Comparison of ENCODE assay signal across 1 cellular context in genomic region chr11:12802418-12803085, GRCh38.
A peak's percentile ranks its signal among the peaks of the same experiment; 100 is the strongest.
TF ChIP-seq lines count a peak whose summit lies in the region.

No MANE protein-coding gene starts in this region.

TF ChIP-seq in HEK293, 187 proteins besides CTCF, POLR2A, EP300 and RAD21 (continued from another document):
- TF ChIP-seq ZNF785 (tag by site-specific recombination; IDR thresholded peaks at IDR 0.05) (no peak), ZBTB48 (tag by site-specific recombination; IDR thresholded peaks at IDR 0.05) (no peak), ZNF792 (tag by site-specific recombination; IDR thresholded peaks at IDR 0.05) (no peak), ZNF366 (tag by site-specific recombination; conservative IDR thresholded peaks at IDR 0.05) (0 out of 2 replicates have a peak, but pooled peaks have one; percentile 45), ZSCAN4 (tag by site-specific recombination; IDR thresholded peaks at IDR 0.05) (no peak), ZNF146 (tag by site-specific recombination; IDR thresholded peaks at IDR 0.05) (no peak), ZNF530 (tag by site-specific recombination; IDR thresholded peaks at IDR 0.05; ENCODE audit: low read depth) (no peak), YY2 (tag by site-specific recombination; IDR thresholded peaks at IDR 0.05) (no peak), TSHZ1 (tag by site-specific recombination; IDR thresholded peaks at IDR 0.05; ENCODE audit: borderline replicate concordance) (no peak), ZNF112 (tag by site-specific recombination; IDR thresholded peaks at IDR 0.05) (no peak), PRDM4 (tag by site-specific recombination; IDR thresholded peaks at IDR 0.05) (no peak), ZNF660 (tag by site-specific recombination; IDR thresholded peaks at IDR 0.05) (no peak), FEZF1 (tag by site-specific recombination; IDR thresholded peaks at IDR 0.05) (peak; percentile 95), ZNF10 (tag by site-specific recombination; IDR thresholded peaks at IDR 0.05) (no peak), ATF2 (tag by site-specific recombination; IDR thresholded peaks at IDR 0.05; ENCODE audit: low read depth) (no peak), ZNF529 (tag by site-specific recombination; IDR thresholded peaks at IDR 0.05; ENCODE audit: insufficient replicate concordance) (no peak), GLIS1 (tag by site-specific recombination; IDR thresholded peaks at IDR 0.05) (no peak)
